ENCODE assay signal across 25 cellular contexts in genomic region chr22:28183078-28183870, GRCh38.
DNase-seq lines count a peak whose midpoint lies in the region; ATAC-seq, FAIRE-seq and TF ChIP-seq lines count a peak whose summit lies in the region.
"Had no signal": no experiment of that assay in that cellular context is flagged by ENCODE, and none has a peak within 500 bp of the region (broad histone marks: within the 10 kb centered on the region; RNA-seq: fewer than 3 reads in every experiment).

No MANE protein-coding gene starts in this region.

- no peak for FAIRE-seq in K562 (lab: Jason Lieb, UNC)
- FAIRE-seq: GM18507, H54 had no signal

- H3K4me1 ChIP-seq in K562 (replicated peaks in 1 of 2; ENCODE audit: control insufficient read depth in 2 of 2, insufficient read depth in 2 of 2, low read length in 2 of 2) (no peaks in the 10 kb centered on the region), thyroid gland (peaks cover 6 to 19% of the 10 kb centered on the region in 2 donors), testis (no peaks in the 10 kb centered on the region)
- H3K4me1 ChIP-seq: breast epithelium had no signal

- H3K9ac ChIP-seq in K562 (ENCODE audit: insufficient read depth in 1 of 2, low read depth in 2 of 2, low read length in 2 of 2), result no peak overlapping the region

- H2AFZ ChIP-seq in K562 (ENCODE audit: low read depth, low read length), result no peak overlapping the region

- POLR2A ChIA-PET in K562 (lab: Yijun Ruan, JAX), result interaction anchor here (1.0 kb wide), 1 partner anchor 9 kb away, joined by 3 read pairs; no protein-coding TSS in a partner anchor

- intact Hi-C loops in K562 (cut with micrococcal nuclease) (no loop called here), thyroid gland (cut with DNase I) (no loop called here), testis (cut with DNase I; ENCODE audit: low total_unique reads) (no loop called here)

- H3K27me3 ChIP-seq in K562 (ENCODE audit: control insufficient read depth in 2 of 2, insufficient read depth in 2 of 2, low read length in 2 of 2), result no peaks in the 10 kb centered on the region
- no peaks in the 10 kb centered on the region for H3K27me3 ChIP-seq in thyroid gland
- no peaks in the 10 kb centered on the region for H3K27me3 ChIP-seq in testis
- H3K27me3 ChIP-seq: breast epithelium, upper lobe of left lung had no signal

- TF ChIP-seq POLR2A in K562 (conservative IDR thresholded peaks at IDR 0.05) (no peak), thyroid gland (IDR thresholded peaks at IDR 0.05) (no peak), testis (IDR thresholded peaks at IDR 0.05) (no peak)

- in situ Hi-C loops in K562 (cut with MboI), result no loop called here

- peak; percentile 8 for DNase-seq in NCI-H82 (lab: John Stamatoyannopoulos, UW)
- DNase-seq in NCI-H82 treated with DMSO at 0.1 percent for 48 hours (lab: John Stamatoyannopoulos, UW; ENCODE audit: unreplicated experiment), result no peak
- DNase-seq in NCI-H1105 treated with DMSO at 0.1 percent for 48 hours (lab: John Stamatoyannopoulos, UW), result peak; percentile 62
- peak in 1 of 4 experiments; percentile 4 for DNase-seq in K562 (ENCODE audit: extremely low read depth in 1 of 4, low spot score in 3 of 4)
- DNase-seq in thyroid gland, result peak; percentile 4 to 10
- no peak for DNase-seq in NCI-H2227 treated with DMSO at 0.1 percent for 48 hours (lab: John Stamatoyannopoulos, UW)
- no peak for DNase-seq in testis
- DNase-seq: activated CD8-positive, alpha-beta memory T cell treated with anti-CD3 and anti-CD28 coated beads for 24 hours; activated naive CD4-positive, alpha-beta T cell; activated T-cell treated with anti-CD3 and anti-CD28 coated beads, Interleukin-2, amount 50 U/mL, for 24 hours; amniotic stem cell; endodermal cell; IMR-90; kidney glomerular epithelial cell; mesendoderm; naive B cell; NCI-H187; NCI-H524 treated with DMSO at 0.1 percent for 48 hours; stimulated activated naive CD8-positive, alpha-beta T cell treated with anti-CD3 and anti-CD28 coated beads, Interleukin-15, amount 100 ng/mL, for 72 hours; upper lobe of left lung had no signal

- no peak for ATAC-seq in K562
- ATAC-seq: stimulated activated naive CD8-positive, alpha-beta T cell treated with anti-CD3 and anti-CD28 coated beads, Interleukin-15, amount 100 ng/mL, for 72 hours had no signal

- TF ChIP-seq CTCF in K562 (IDR thresholded peaks at IDR 0.05 in 2 of 3, conservative IDR thresholded peaks at IDR 0.05 in 1 of 3; ENCODE audit: insufficient read depth in 2 of 3, low read depth in 1 of 3, low read length in 3 of 3) (no peak), thyroid gland (IDR thresholded peaks at IDR 0.05) (no peak), testis (IDR thresholded peaks at IDR 0.05) (no peak)

- 4% methylated on average over 3 of the region's 4 CpGs for WGBS in K562 (ENCODE audit: insufficient coverage, low coverage, missing lambda C conversion rate)
- 38 to 50% methylated on average over 4 of the region's 4 CpGs for WGBS in thyroid gland, 2 donors
- 84 to 85% methylated on average over 4 of the region's 4 CpGs for WGBS in testis, 2 donors

- CTCF ChIA-PET in K562 (lab: Yijun Ruan, JAX; ENCODE audit: low intra/inter-chr PET ratio), result interaction anchor here (0.6 kb wide), 1 partner anchor 384 kb away, joined by 6 read pairs; no protein-coding TSS in a partner anchor

- TF ChIP-seq EP300 in K562 (IDR thresholded peaks at IDR 0.05; ENCODE audit: low read length), result no peak

- H3K4me3 ChIP-seq in K562 (no peak overlapping the region), thyroid gland (replicated peaks in 1 of 3) (no peak overlapping the region), testis (no peak overlapping the region)
- H3K4me3 ChIP-seq: breast epithelium, coronary artery, upper lobe of left lung had no signal

- H3K36me3 ChIP-seq in K562 (ENCODE audit: control insufficient read depth, insufficient read depth, low read length), result no peaks in the 10 kb centered on the region
- H3K36me3 ChIP-seq in thyroid gland, result no peaks in the 10 kb centered on the region
- H3K36me3 ChIP-seq in testis (ENCODE audit: low read depth, missing control alignments), result no peaks in the 10 kb centered on the region
- H3K36me3 ChIP-seq: breast epithelium, upper lobe of left lung had no signal

- no TSS peak for BruUV-seq in K562 (replicated peaks; lab: Mats Ljungman, UMichigan)

- no peak overlapping the region for H3K4me2 ChIP-seq in K562 (ENCODE audit: insufficient read depth, low read length)

- H3K9me1 ChIP-seq in K562 (ENCODE audit: control insufficient read depth, insufficient read depth, low read length), result no peaks in the 10 kb centered on the region

- H3K27ac ChIP-seq in K562 (ENCODE audit: extremely low read depth, low read depth, low read length), result no peak overlapping the region
- H3K27ac ChIP-seq in thyroid gland, result no peak overlapping the region
- H3K27ac ChIP-seq in testis, result no peak overlapping the region
- H3K27ac ChIP-seq: breast epithelium, C4-2B, coronary artery, upper lobe of left lung had no signal

- no peak for TF ChIP-seq RAD21 in K562 (CRISPR knock-in tag; conservative IDR thresholded peaks at IDR 0.05 in 1 of 2, IDR thresholded peaks at IDR 0.05 in 1 of 2)

- H4K20me1 ChIP-seq in K562 (replicated peaks; ENCODE audit: control insufficient read depth, insufficient read depth, low read length), result no peaks in the 10 kb centered on the region

- no peaks in the 10 kb centered on the region for H3K9me3 ChIP-seq in K562 (replicated peaks; ENCODE audit: control insufficient read depth, insufficient read depth, low read depth, low read length)
- H3K9me3 ChIP-seq in thyroid gland, result no peaks in the 10 kb centered on the region
- H3K9me3 ChIP-seq in testis, result no peaks in the 10 kb centered on the region
- H3K9me3 ChIP-seq: breast epithelium, upper lobe of left lung had no signal

- H3K79me2 ChIP-seq in K562 (ENCODE audit: control insufficient read depth, insufficient read depth, low read length), result no peaks in the 10 kb centered on the region

TF ChIP-seq in K562, 482 proteins besides CTCF, POLR2A, EP300 and RAD21:
- TF ChIP-seq XRCC3 (IDR thresholded peaks at IDR 0.05) (no peak), NFIC (IDR thresholded peaks at IDR 0.05) (peak; percentile 59), SNAPC5 (CRISPR knock-in tag; IDR thresholded peaks at IDR 0.05) (no peak), ZNF121 (CRISPR knock-in tag; conservative IDR thresholded peaks at IDR 0.05) (peak; percentile 19; the same call in 1 of the 2 replicates), ATF7 (IDR thresholded peaks at IDR 0.05) (no peak)

Comparison
In these comparisons a context has a peak if more than half of its experiments do, and no peak if none do; other contexts are left out.
1. DNase-seq: peak in NCI-H82 (single experiment), NCI-H1105 treated with DMSO at 0.1 percent for 48 hours (single experiment) and thyroid gland (2 of 2); none in NCI-H82 treated with DMSO at 0.1 percent for 48 hours (single experiment), NCI-H2227 treated with DMSO at 0.1 percent for 48 hours (single experiment) and testis (single experiment).